22 cellular contexts compared by ENCODE assay signal in genomic region chr21:21807598-21807903, GRCh38.
"Had no signal": no experiment of that assay in that cellular context is flagged by ENCODE, and none has a peak within 500 bp of the region (broad histone marks: within the 10 kb centered on the region; RNA-seq: fewer than 3 reads in every experiment).

No MANE protein-coding gene starts in this region.

- H3K4me1 Mint-ChIP-seq: naive B cell, neural progenitor cell had no signal

- ATAC-seq: activated naive CD4-positive, alpha-beta T cell treated with anti-CD3 and anti-CD28 coated beads, Interleukin-2, amount 50 U/mL, for 72 hours; left colon had no signal

- DNase-seq: activated CD4-positive, alpha-beta T cell treated with anti-CD3 and anti-CD28 coated beads, Interleukin-2, amount 50 U/mL, for 4 hours; activated gamma-delta T cell treated with Interleukin-2 at 50 U/mL for 16 hours; adrenal gland; cerebellar nuclear complex; effector memory CD4-positive, alpha-beta T cell; islet precursor cell; left colon; naive B cell; stimulated activated CD4-positive, alpha-beta T cell treated with anti-CD3 and anti-CD28 coated beads, Interleukin-2, amount 100 ng/mL, for 48 hours; uterus had no signal

- H3K4me3 Mint-ChIP-seq: activated T-helper 1 cell treated with anti-CD3 and anti-CD28 coated beads, Interleukin-12 subunit alpha, Interleukin-12 subunit beta, Interleukin-2, Interleukin-4 antibody, amounts not matched to agents 30 ng/mL and 10 ng/mL and 1 ng/mL, durations not matched to agents 14 hours and 24 hours and 36 hours; dendritic cell treated with granulocyte-macrophage colony-stimulating factor and Interleukin-4, amounts not matched to agents 40 ng/mL and 50 ng/mL, for 4 days; naive B cell; neural progenitor cell; stimulated activated naive CD8-positive, alpha-beta T cell treated with anti-CD3 and anti-CD28 coated beads, Interleukin-15, Interleukin-2, amounts not matched to agents 100 ng/mL and 50 ng/mL, for 24 hours; T-helper 2 cell treated with Interferon-gamma antibody and Interleukin-4, amounts not matched to agents 5 μg/mL and 100 μg/mL, for 36 hours had no signal

- H3K9me3 ChIP-seq: adrenal gland, esophagus muscularis mucosa, tibial nerve, uterus had no signal

- H3K27me3 Mint-ChIP-seq: dendritic cell treated with granulocyte-macrophage colony-stimulating factor and Interleukin-4, amounts not matched to agents 40 ng/mL and 50 ng/mL, for 4 days; naive B cell; progenitor cell of endocrine pancreas; stimulated activated naive CD8-positive, alpha-beta T cell treated with anti-CD3 and anti-CD28 coated beads, Interleukin-15, Interleukin-2, amounts not matched to agents 100 ng/mL and 50 ng/mL, for 24 hours had no signal

- H3K27me3 ChIP-seq: adrenal gland, esophagus muscularis mucosa, hepatocyte, neural progenitor cell, tibial nerve, uterus had no signal

- H3K27ac ChIP-seq: adrenal gland, esophagus muscularis mucosa, hepatocyte, neural progenitor cell, skin epidermis, tibial nerve, uterus had no signal

- H3K27ac Mint-ChIP-seq: activated naive CD4-positive, alpha-beta T cell treated with anti-CD3 and anti-CD28 coated beads, Interleukin-2, amount 50 U/mL, for 72 hours; activated T-helper 1 cell treated with anti-CD3 and anti-CD28 coated beads, Interleukin-12 subunit alpha, Interleukin-12 subunit beta, Interleukin-2, Interleukin-4 antibody, amounts not matched to agents 30 ng/mL and 10 ng/mL and 1 ng/mL, durations not matched to agents 14 hours and 24 hours and 36 hours; dendritic cell treated with granulocyte-macrophage colony-stimulating factor and Interleukin-4, amounts not matched to agents 40 ng/mL and 50 ng/mL, for 4 days; naive B cell; neural progenitor cell; progenitor cell of endocrine pancreas; stimulated activated naive CD8-positive, alpha-beta T cell treated with anti-CD3 and anti-CD28 coated beads, Interleukin-15, Interleukin-2, amounts not matched to agents 100 ng/mL and 50 ng/mL, for 24 hours; T-helper 2 cell treated with Interferon-gamma antibody and Interleukin-4, amounts not matched to agents 5 μg/mL and 100 μg/mL, for 36 hours had no signal

- H3K4me3 ChIP-seq: adrenal gland, esophagus muscularis mucosa, hepatocyte, lung, neural progenitor cell, skin epidermis, tibial nerve, uterus had no signal

- H3K36me3 Mint-ChIP-seq: naive B cell, neural progenitor cell had no signal

- H3K9me3 Mint-ChIP-seq: neural progenitor cell had no signal
